In genomic region chr1:51378871-51379270, GRCh38 we compare ENCODE assay signal across 31 cellular contexts. TPM values are rescaled to one million over a fixed set of nuclear protein-coding genes. Genes with fewer than 3 reads are reported as not detected.
"Had no signal": no experiment of that assay in that cellular context is flagged by ENCODE, and none has a peak within 500 bp of the region (broad histone marks: within the 10 kb centered on the region; RNA-seq: fewer than 3 reads in every experiment).

No MANE protein-coding gene starts in this region.

- H3K4me3 ChIP-seq: gastroesophageal sphincter had no signal

- FAIRE-seq: astrocyte, bronchial epithelial cell, colon, endometrium had no signal

- DNase-seq: activated B cell treated with CpG ODN at 0.5 μM for 24 hours; activated CD4-positive, alpha-beta T cell treated with anti-CD3 and anti-CD28 coated beads for 48 hours; activated CD4-positive, alpha-beta T cell treated with anti-CD3 and anti-CD28 coated beads, Interleukin-2, amount 50 U/mL, for 1 hour; activated CD4-positive, alpha-beta T cell treated with anti-CD3 and anti-CD28 coated beads, Interleukin-2, amount 50 U/mL, for 48 hours; activated CD8-positive, alpha-beta memory T cell treated with anti-CD3 and anti-CD28 coated beads for 24 hours; activated CD8-positive, alpha-beta T cell treated with anti-CD3 and anti-CD28 coated beads for 36 hours; activated effector memory CD4-positive, alpha-beta T cell treated with Interleukin-2 at 50 U/mL for 16 hours; activated gamma-delta T cell treated with Interleukin-2 at 50 U/mL for 16 hours; activated naive CD4-positive, alpha-beta T cell treated with anti-CD3 and anti-CD28 coated beads, Interleukin-2, amount 50 U/mL, for 16 hours; activated naive CD4-positive, alpha-beta T cell treated with Interleukin-2 at 50 U/mL for 16 hours; activated T-cell treated with anti-CD3 and anti-CD28 coated beads, Interleukin-2, amount 50 U/mL, for 4 hours; amniotic stem cell; anterior cingulate cortex; brain microvascular endothelial cell; cortex of kidney; dermis blood vessel endothelial cell; effector CD4-positive, alpha-beta T cell; foreskin keratinocyte; head of caudate nucleus; hippocampal formation; T-helper 17 cell; T1000; WERI-Rb-1 had no signal

- ATAC-seq: activated CD4-positive, CD25-positive, alpha-beta regulatory T cell treated with anti-CD3 and anti-CD28 coated beads, Interleukin-2, amount 50 U/mL, for 24 hours; activated CD8-positive, alpha-beta T cell treated with anti-CD3 and anti-CD28 coated beads for 36 hours; activated T-cell treated with anti-CD3 and anti-CD28 coated beads, Interleukin-2, amount 50 U/mL, for 4 hours; activated T-helper 17 cell treated with anti-CD3 and anti-CD28 coated beads, Interleukin-2, amount 50 U/mL, for 72 hours; esophagus mucosa; foreskin keratinocyte; gastroesophageal sphincter; T-helper 17 cell had no signal

RNA-seq across cellular contexts. Expression of gene TTC39A, which starts 48.5 kb away (rescaled TPM):
- total RNA-seq: T-helper 17 cell had no signal
